8 cellular contexts compared by ENCODE assay signal in the genomic region with DNA sequence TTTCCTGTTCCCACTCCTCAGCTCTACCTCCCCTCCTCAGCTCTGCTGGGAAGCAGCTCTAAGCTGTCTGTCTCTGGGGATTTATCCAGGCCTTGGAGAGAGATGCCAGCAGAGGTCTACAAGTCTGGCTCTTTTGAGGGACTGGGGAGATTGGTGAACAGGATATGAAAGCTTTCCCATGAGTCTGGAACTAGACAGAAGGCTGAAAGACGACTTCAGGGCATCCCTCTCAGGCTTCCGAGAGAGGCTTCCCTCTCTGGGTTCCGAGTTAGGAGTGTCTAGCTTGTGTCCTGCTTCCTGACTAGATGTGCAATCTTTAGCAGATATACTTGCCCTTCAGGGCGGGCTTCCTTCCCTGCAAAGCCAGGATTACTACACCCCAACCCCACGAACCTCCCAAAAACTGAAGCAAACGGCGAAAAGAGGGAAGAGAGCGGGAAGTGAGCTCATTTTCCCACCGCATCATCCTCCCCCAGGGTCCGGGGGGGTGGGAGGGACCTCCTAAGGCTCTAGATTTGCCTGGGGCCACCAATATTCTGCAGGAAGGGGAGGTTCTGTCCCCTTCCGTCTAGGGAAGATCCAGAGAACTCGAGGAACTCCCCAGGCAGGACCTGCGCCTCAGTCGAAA. TPM values are rescaled to one million over a fixed set of nuclear protein-coding genes. Genes with fewer than 3 reads are reported as not detected.
DNase-seq lines count a peak whose midpoint lies in the region; ATAC-seq, FAIRE-seq and TF ChIP-seq lines count a peak whose summit lies in the region.

No MANE protein-coding gene starts in this region.

- H3K36me3 Mint-ChIP-seq in activated CD8-positive, alpha-beta memory T cell treated with anti-CD3 and anti-CD28 coated beads, Interleukin-2, amount 10 ng/mL, durations not matched to agents 7 days and 5 days = peaks cover 23% of the 10 kb centered on the region
- H3K36me3 Mint-ChIP-seq in type B pancreatic cell = no peaks in the 10 kb centered on the region

- no peak for TF ChIP-seq RAD21 in H1 (IDR thresholded peaks at IDR 0.05 in 1 of 2, conservative IDR thresholded peaks at IDR 0.05 in 1 of 2; ENCODE audit: low read depth in 2 of 2, low read length in 2 of 2)

- H3K4ac ChIP-seq in H1 (replicated peaks; ENCODE audit: insufficient read length, low read depth, low read length) (no peak overlapping the region), mesendoderm (ENCODE audit: low read depth, low read length) (peak overlapping the region; percentile 85)

- H4K8ac ChIP-seq in H1 (ENCODE audit: extremely low read depth, insufficient read depth, low read length) (peak overlapping the region; percentile 88; the same call in 1 of the 2 replicates), mesendoderm (ENCODE audit: low read depth, low read length) (peak overlapping the region; percentile 41)

- peak overlapping the region; percentile 97 for H3K27ac Mint-ChIP-seq in activated CD8-positive, alpha-beta memory T cell treated with anti-CD3 and anti-CD28 coated beads, Interleukin-2, amount 10 ng/mL, durations not matched to agents 7 days and 5 days
- peak overlapping the region; percentile 80 for H3K27ac Mint-ChIP-seq in type B pancreatic cell

- H3K36me3 ChIP-seq in H1 (ENCODE audit: control insufficient read depth in 2 of 4, insufficient read depth in 4 of 4, low read length in 3 of 4) (no peaks in the 10 kb centered on the region), mesendoderm (ENCODE audit: control insufficient read depth, insufficient read depth, low read length) (no peaks in the 10 kb centered on the region)

- H2BK15ac ChIP-seq in H1 (ENCODE audit: low read length) (peak overlapping the region; percentile 83; the same call in 1 of the 2 replicates), mesendoderm (replicated peaks; ENCODE audit: low read depth) (no peak overlapping the region)

- peaks cover 33% of the 10 kb centered on the region for H3K4me1 Mint-ChIP-seq in activated CD8-positive, alpha-beta memory T cell treated with anti-CD3 and anti-CD28 coated beads, Interleukin-2, amount 10 ng/mL, durations not matched to agents 7 days and 5 days
- peaks cover 5% of the 10 kb centered on the region for H3K4me1 Mint-ChIP-seq in type B pancreatic cell (ENCODE audit: unreplicated experiment)

- H2BK5ac ChIP-seq in H1 (ENCODE audit: low read depth, low read length) (peak overlapping the region; percentile 55; the same call in 1 of the 2 replicates), mesendoderm (ENCODE audit: low read length) (peak overlapping the region; percentile 37)

- H3K18ac ChIP-seq in H1 (ENCODE audit: extremely low read depth, low read length) = peak overlapping the region; percentile 1; the same call in 1 of the 2 replicates
- H3K18ac ChIP-seq in mesendoderm (ENCODE audit: low read length) = peak overlapping the region; percentile 64

- H3K14ac ChIP-seq in H1 (ENCODE audit: insufficient read length) = no peak overlapping the region

- POLR2A ChIA-PET in H1 (lab: Charles Lee; ENCODE audit: partially characterized antibody) = interaction anchor here (0.7 to 4.4 kb wide), 5 partner anchors 9 to 47 kb away, joined by 3 to 35 read pairs (median 6); a partner anchor contains a TSS

- H2BK20ac ChIP-seq in H1 (ENCODE audit: low read length) = no peak overlapping the region

- no peaks in the 10 kb centered on the region; a peak in 1 of 7 replicates for H3K27me3 ChIP-seq in H1 (replicated peaks in 1 of 4; ENCODE audit: control insufficient read depth in 3 of 4, extremely low read depth in 1 of 4, insufficient read depth in 3 of 4, low read length in 3 of 4)
- H3K27me3 ChIP-seq in mesendoderm (ENCODE audit: insufficient read depth, low read length, poor library complexity) = no peaks in the 10 kb centered on the region

- H4K91ac ChIP-seq in H1 (replicated peaks; ENCODE audit: insufficient read length, low read length) = no peak overlapping the region

- H4K5ac ChIP-seq in H1 (ENCODE audit: insufficient read length, low read depth, low read length) (no peak overlapping the region), mesendoderm (ENCODE audit: low read length) (no peak overlapping the region)

- ATAC-seq in activated CD8-positive, alpha-beta memory T cell treated with anti-CD3 and anti-CD28 coated beads, Interleukin-2, amount 10 ng/mL, durations not matched to agents 7 days and 5 days = peak; percentile 13
- ATAC-seq in HG02885 (IDR thresholded peaks at IDR 0.05; ENCODE audit: poor library complexity, unreplicated experiment) (peak; percentile 14), GM19397 (IDR thresholded peaks at IDR 0.05; ENCODE audit: unreplicated experiment) (no peak)

- no peak for TF ChIP-seq POLR2A in H1 (IDR thresholded peaks at IDR 0.05; ENCODE audit: control extremely low read depth in 1 of 2, low read depth in 2 of 2, low read length in 2 of 2)

- no peak for TF ChIP-seq EP300 in H1 (IDR thresholded peaks at IDR 0.05; ENCODE audit: borderline replicate concordance in 1 of 2, low read depth in 2 of 2, low read length in 2 of 2)

- in situ Hi-C loops in SK-MEL-5 (cut with HindIII; ENCODE audit: low pct_unique_long_range_greater_than_20kb, low sequenced_read_pairs) = no loop called here

- no peak for FAIRE-seq in H1 (lab: Jason Lieb, UNC)

- H4K20me1 ChIP-seq in H1 (replicated peaks in 1 of 2; ENCODE audit: control insufficient read depth in 1 of 2, insufficient read depth in 2 of 2, low read length in 2 of 2) = peaks cover 0 to 2% of the 10 kb centered on the region in 2 experiments

- H3K4me1 ChIP-seq in H1 (replicated peaks in 1 of 4; ENCODE audit: control insufficient read depth in 3 of 4, insufficient read depth in 4 of 4, low read length in 3 of 4) (peaks cover 0 to 9% (median 2%) of the 10 kb centered on the region in 4 experiments; a peak in 3 of 7 replicates), mesendoderm (ENCODE audit: control insufficient read depth, low read depth, low read length) (peaks cover 5% of the 10 kb centered on the region)

- TF ChIP-seq CTCF in H1 (IDR thresholded peaks at IDR 0.05; ENCODE audit: control extremely low read depth in 1 of 3, insufficient read depth in 1 of 3, low read depth in 1 of 3, low read length in 3 of 3) = no peak
- TF ChIP-seq CTCF in type B pancreatic cell (conservative IDR thresholded peaks at IDR 0.05) = no peak

- H3K4me2 ChIP-seq in H1 (ENCODE audit: insufficient read depth in 1 of 2, low read depth in 2 of 2, low read length in 2 of 2) (peak overlapping the region; percentile 94), mesendoderm (ENCODE audit: low read length) (peak overlapping the region; percentile 82)

- H3K9me3 ChIP-seq in H1 (ENCODE audit: insufficient read depth in 2 of 2, low read depth in 1 of 2, low read length in 1 of 2) = no peaks in the 10 kb centered on the region

- no peaks in the 10 kb centered on the region for H3K27me3 Mint-ChIP-seq in activated CD8-positive, alpha-beta memory T cell treated with anti-CD3 and anti-CD28 coated beads, Interleukin-2, amount 10 ng/mL, durations not matched to agents 7 days and 5 days
- peaks cover 2% of the 10 kb centered on the region for H3K27me3 Mint-ChIP-seq in type B pancreatic cell

- H3K9ac ChIP-seq in H1 (replicated peaks in 1 of 4; ENCODE audit: extremely low read depth in 1 of 4, low read depth in 3 of 4, low read length in 3 of 4) (peak overlapping the region; percentile 39 to 80 (median 57); a peak in 6 of 7 replicates), mesendoderm (ENCODE audit: low read length) (peak overlapping the region; percentile 81)

- H3K27ac ChIP-seq in H1 (ENCODE audit: low read depth, low read length) = no peak overlapping the region
- peak overlapping the region; percentile 70 for H3K27ac ChIP-seq in mesendoderm (ENCODE audit: low read depth, low read length)

- H3K23ac ChIP-seq in H1 (ENCODE audit: insufficient read length) (no peak overlapping the region), mesendoderm (ENCODE audit: low read length) (peak overlapping the region; percentile 89)

- no peaks in the 10 kb centered on the region for H3K79me1 ChIP-seq in H1 (ENCODE audit: low read depth, low read length)
- H3K79me1 ChIP-seq in mesendoderm (ENCODE audit: low read length) = no peaks in the 10 kb centered on the region

- H3K4me3 ChIP-seq in H1 (ENCODE audit: extremely low read depth in 1 of 4, insufficient read depth in 2 of 4, low read depth in 3 of 4, low read length in 4 of 4) (peak overlapping the region; percentile 47 to 88 (median 64)), mesendoderm (ENCODE audit: low read length) (peak overlapping the region; percentile 85)

- H3K23me2 ChIP-seq in H1 (ENCODE audit: low read depth, low read length) = peaks cover 2% of the 10 kb centered on the region; the same call in 1 of the 2 replicates

- H2AFZ ChIP-seq in H1 (ENCODE audit: low read length) = peak overlapping the region; percentile 42; the same call in 1 of the 2 replicates

- H2AK5ac ChIP-seq in H1 (ENCODE audit: low read depth, low read length) = no peak overlapping the region
- H2AK5ac ChIP-seq in mesendoderm (ENCODE audit: low read length) = no peak overlapping the region

- H3K79me2 ChIP-seq in H1 (ENCODE audit: control insufficient read depth in 1 of 2, insufficient read depth in 2 of 2, low read length in 2 of 2) (no peaks in the 10 kb centered on the region), mesendoderm (ENCODE audit: control insufficient read depth, insufficient read depth, low read length) (no peaks in the 10 kb centered on the region)

- DNase-seq in activated CD8-positive, alpha-beta memory T cell treated with anti-CD3 and anti-CD28 coated beads, Interleukin-2, amount 10 ng/mL, durations not matched to agents 7 days and 5 days = no peak
- DNase-seq in activated CD8-positive, alpha-beta memory T cell treated with anti-CD3 and anti-CD28 coated beads for 24 hours = no peak
- peak; percentile 23 for DNase-seq in SK-MEL-5 (ENCODE audit: low read depth, low spot score)
- DNase-seq in H1 (ENCODE audit: low read depth in 1 of 2, low spot score in 2 of 2) = no peak
- peak; percentile 50 for DNase-seq in mesendoderm
- DNase-seq in type B pancreatic cell (ENCODE audit: extremely low spot score, unreplicated experiment) = no peak

- 10% methylated on average over 13 of the region's 14 CpGs; no CpG with 5 or more reads in 1 of the 2 experiments for WGBS in H1 (ENCODE audit: extremely low coverage in 1 of 2, insufficient coverage in 1 of 2, insufficient read length in 1 of 2, insufficient replicate concordance in 2 of 2, low coverage in 1 of 2, low lambda C conversion rate in 2 of 2, missing lambda C conversion rate in 1 of 2), 2 experiments
- WGBS in mesendoderm (ENCODE audit: extremely low coverage, insufficient coverage, low lambda C conversion rate) = no CpG with 5 or more reads among the region's 14 CpGs

- H3K9me3 Mint-ChIP-seq in activated CD8-positive, alpha-beta memory T cell treated with anti-CD3 and anti-CD28 coated beads, Interleukin-2, amount 10 ng/mL, durations not matched to agents 7 days and 5 days (ENCODE audit: low read depth) = no peaks in the 10 kb centered on the region
- H3K9me3 Mint-ChIP-seq in type B pancreatic cell = no peaks in the 10 kb centered on the region

- H3K4me3 Mint-ChIP-seq in activated CD8-positive, alpha-beta memory T cell treated with anti-CD3 and anti-CD28 coated beads, Interleukin-2, amount 10 ng/mL, durations not matched to agents 7 days and 5 days = peak overlapping the region; percentile 99
- H3K4me3 Mint-ChIP-seq in type B pancreatic cell = peak overlapping the region; percentile 96

- no peak overlapping the region for H2BK12ac ChIP-seq in H1 (ENCODE audit: low read depth, low read length)

- no peak overlapping the region for H2BK120ac ChIP-seq in H1 (replicated peaks; ENCODE audit: low read depth, low read length)
- H2BK120ac ChIP-seq in mesendoderm (ENCODE audit: low read depth, low read length) = no peak overlapping the region

- no peak overlapping the region for H3K56ac ChIP-seq in H1 (replicated peaks; ENCODE audit: insufficient read length, low read depth, low read length)
- H3K56ac ChIP-seq in mesendoderm (ENCODE audit: low read length) = peak overlapping the region; percentile 93

- CTCF ChIA-PET in activated CD8-positive, alpha-beta memory T cell treated with anti-CD3 and anti-CD28 coated beads, Interleukin-2, amount 10 ng/mL, durations not matched to agents 7 days and 5 days (lab: Charles Lee) = interaction anchor here (0.6 to 2.2 kb wide), 8 partner anchors 12 to 132 kb away, joined by 3 to 7 read pairs (median 5); a partner anchor contains a TSS
- CTCF ChIA-PET in H1 (lab: Charles Lee; ENCODE audit: partially characterized antibody) = interaction anchor here (0.9 to 1.7 kb wide), 5 partner anchors 9 to 125 kb away, joined by 3 to 4 read pairs (median 3); a partner anchor contains a TSS

RNA-seq across cellular contexts. Expression of a gene that starts 0.6 kb away (rescaled TPM):
- 10 to 100 TPM; 29.6 to 30.2 TPM for total RNA-seq in activated CD8-positive, alpha-beta memory T cell treated with anti-CD3 and anti-CD28 coated beads, Interleukin-2, amount 10 ng/mL, durations not matched to agents 7 days and 5 days
- 22.7 and 22.9 TPM in 2 replicates for total RNA-seq in SK-MEL-5 (2014; rRNA removed; shearing (Covaris generic))
- 18.2 and 21.4 TPM in 2 replicates for polyA plus RNA-seq in SK-MEL-5 (2015; cell fraction: cytosol; rRNA removed)
- polyA plus RNA-seq in SK-MEL-5 (2015; cell fraction: nucleus; rRNA removed) = 10.3 and 16.1 TPM in 2 replicates
- 9.3 and 10.2 TPM in 2 replicates for total RNA-seq in H1 (2021; fragmentation: NEBNext Ultra II Directional; extraction: Animal tissue kit (Norgen Biotek cat#: 25700))
- 16.0 and 31.1 TPM in 2 replicates for polyA plus RNA-seq in H1 (2011; rRNA removed)
- polyA plus RNA-seq in H1 (2011; cell fraction: cytosol; rRNA removed) = 20.2 TPM
- polyA plus RNA-seq in H1 (2011; cell fraction: nucleus; rRNA removed) = 15.1 TPM
- 14.8 to 22.3 TPM (median 19.7 TPM) in 4 replicates for polyA plus RNA-seq in H1 (2012, experiment 1 of 2)
- polyA plus RNA-seq in H1 (2012, experiment 2 of 2) = 8.0 TPM
- polyA plus RNA-seq in H1 (2013, experiment 1 of 2) = 24.1 TPM
- 25.9 TPM for polyA plus RNA-seq in H1 (2013, experiment 2 of 2)
- polyA minus RNA-seq in H1 (2011; rRNA and poly(A)+ RNA removed) = 10.6 and 11.9 TPM in 2 replicates
- 7.5 TPM for polyA minus RNA-seq in H1 (2011; cell fraction: cytosol; rRNA and poly(A)+ RNA removed)
- polyA minus RNA-seq in H1 (2011; cell fraction: nucleus; rRNA and poly(A)+ RNA removed) = 5.1 TPM
- 16.0 TPM for polyA plus RNA-seq in mesendoderm (2013, experiment 1 of 2)
- 16.7 TPM for polyA plus RNA-seq in mesendoderm (2013, experiment 2 of 2)
- 6.6 and 9.9 TPM in 2 replicates for total RNA-seq in type B pancreatic cell (ENCODE audit: low replicate concordance)

RNA-seq across cellular contexts. Expression of a gene that starts 47.2 kb away (rescaled TPM):
- 10 to 100 TPM; 18.9 to 20.4 TPM for total RNA-seq in activated CD8-positive, alpha-beta memory T cell treated with anti-CD3 and anti-CD28 coated beads, Interleukin-2, amount 10 ng/mL, durations not matched to agents 7 days and 5 days
- 10.0 and 10.4 TPM in 2 replicates for total RNA-seq in SK-MEL-5 (2014; rRNA removed; shearing (Covaris generic))
- polyA plus RNA-seq in SK-MEL-5 (2015; cell fraction: cytosol; rRNA removed) = 5.5 and 8.6 TPM in 2 replicates
- polyA plus RNA-seq in SK-MEL-5 (2015; cell fraction: nucleus; rRNA removed) = 47.3 and 65.0 TPM in 2 replicates
- total RNA-seq in H1 (2021; fragmentation: NEBNext Ultra II Directional; extraction: Animal tissue kit (Norgen Biotek cat#: 25700)) = 14.9 and 15.7 TPM in 2 replicates
- polyA plus RNA-seq in H1 (2011; rRNA removed) = 4.1 and 5.1 TPM in 2 replicates
- polyA plus RNA-seq in H1 (2011; cell fraction: cytosol; rRNA removed) = 4.9 TPM
- polyA plus RNA-seq in H1 (2011; cell fraction: nucleus; rRNA removed) = 20.0 TPM
- polyA plus RNA-seq in H1 (2012, experiment 1 of 2) = 3.5 to 7.7 TPM (median 4.0 TPM) in 4 replicates
- 0.46 TPM for polyA plus RNA-seq in H1 (2012, experiment 2 of 2)
- polyA plus RNA-seq in H1 (2013, experiment 1 of 2) = 11.3 TPM
- polyA plus RNA-seq in H1 (2013, experiment 2 of 2) = 8.0 TPM
- 17.0 and 24.5 TPM in 2 replicates for polyA minus RNA-seq in H1 (2011; rRNA and poly(A)+ RNA removed)
- polyA minus RNA-seq in H1 (2011; cell fraction: cytosol; rRNA and poly(A)+ RNA removed) = 3.0 TPM
- polyA minus RNA-seq in H1 (2011; cell fraction: nucleus; rRNA and poly(A)+ RNA removed) = 31.6 TPM
- polyA plus RNA-seq in mesendoderm (2013, experiment 1 of 2) = 8.5 TPM
- 9.1 TPM for polyA plus RNA-seq in mesendoderm (2013, experiment 2 of 2)
- total RNA-seq in type B pancreatic cell (ENCODE audit: low replicate concordance) = 19.4 and 21.2 TPM in 2 replicates

RNA-seq across cellular contexts. Expression of a gene that starts 55.1 kb away (rescaled TPM):
- total RNA-seq in activated CD8-positive, alpha-beta memory T cell treated with anti-CD3 and anti-CD28 coated beads, Interleukin-2, amount 10 ng/mL, durations not matched to agents 7 days and 5 days = under 1 TPM; 0.50 to 0.66 TPM
- 0.35 and 1.8 TPM in 2 replicates for total RNA-seq in SK-MEL-5 (2014; rRNA removed; shearing (Covaris generic))
- 1.3 and 1.5 TPM in 2 replicates for polyA plus RNA-seq in SK-MEL-5 (2015; cell fraction: cytosol; rRNA removed)
- polyA plus RNA-seq in SK-MEL-5 (2015; cell fraction: nucleus; rRNA removed) = 1.5 and 4.1 TPM in 2 replicates
- total RNA-seq in H1 (2021; fragmentation: NEBNext Ultra II Directional; extraction: Animal tissue kit (Norgen Biotek cat#: 25700)) = 13.2 and 14.8 TPM in 2 replicates
- 3.8 and 6.7 TPM in 2 replicates for polyA plus RNA-seq in H1 (2011; rRNA removed)
- 3.6 TPM for polyA plus RNA-seq in H1 (2011; cell fraction: cytosol; rRNA removed)
- polyA plus RNA-seq in H1 (2011; cell fraction: nucleus; rRNA removed) = 5.0 TPM
- polyA plus RNA-seq in H1 (2012, experiment 1 of 2) = 3.8 to 10.6 TPM (median 8.4 TPM) in 4 replicates
- 4.7 TPM for polyA plus RNA-seq in H1 (2012, experiment 2 of 2)
- 7.6 TPM for polyA plus RNA-seq in H1 (2013, experiment 1 of 2)
- polyA plus RNA-seq in H1 (2013, experiment 2 of 2) = 7.8 TPM
- polyA minus RNA-seq in H1 (2011; rRNA and poly(A)+ RNA removed) = 1.6 TPM in 2 replicates
- polyA minus RNA-seq in H1 (2011; cell fraction: cytosol; rRNA and poly(A)+ RNA removed) = 4.3 TPM
- polyA minus RNA-seq in H1 (2011; cell fraction: nucleus; rRNA and poly(A)+ RNA removed) = 3.2 TPM
- 5.2 TPM for polyA plus RNA-seq in mesendoderm (2013, experiment 1 of 2)
- 5.2 TPM for polyA plus RNA-seq in mesendoderm (2013, experiment 2 of 2)
- total RNA-seq in type B pancreatic cell (ENCODE audit: low replicate concordance) = 1.0 and 1.4 TPM in 2 replicates

Comparison
In these comparisons a context has a peak if more than half of its experiments do, and no peak if none do; other contexts are left out.
1. DNase-seq: peak in SK-MEL-5 (single experiment) and mesendoderm (single experiment); none in activated CD8-positive, alpha-beta memory T cell treated with anti-CD3 and anti-CD28 coated beads, Interleukin-2, amount 10 ng/mL, durations not matched to agents 7 days and 5 days (single experiment), activated CD8-positive, alpha-beta memory T cell treated with anti-CD3 and anti-CD28 coated beads for 24 hours (single experiment), H1 (0 of 2) and type B pancreatic cell (single experiment).